Comparison of ENCODE assay signal across 8 cellular contexts in genomic region chr16:3157229-3158013, GRCh38. TPM values are rescaled to one million over a fixed set of nuclear protein-coding genes. Genes with fewer than 3 reads are reported as not detected.
DNase-seq lines count a peak whose midpoint lies in the region; ATAC-seq, FAIRE-seq and TF ChIP-seq lines count a peak whose summit lies in the region.

No MANE protein-coding gene starts in this region.

- H3K27ac Mint-ChIP-seq in CD4-positive, alpha-beta memory T cell = peak overlapping the region; percentile 91 to 100 (median 93)

- no peaks in the 10 kb centered on the region for H3K79me1 ChIP-seq in IMR-90 (ENCODE audit: low read depth in 1 of 2, low read length in 2 of 2)

- peaks cover 10% of the 10 kb centered on the region for H3K9me1 ChIP-seq in IMR-90 (ENCODE audit: insufficient read depth, low read length)

- H3K36me3 Mint-ChIP-seq in CD4-positive, alpha-beta memory T cell = peaks cover 0 to 27% of the 10 kb centered on the region in 2 donors

- H3K79me2 ChIP-seq in neural cell (replicated peaks; ENCODE audit: insufficient read depth, low read length) = no peaks in the 10 kb centered on the region

- H3K18ac ChIP-seq in IMR-90 (ENCODE audit: low read depth, low read length) = no peak overlapping the region

- peak; percentile 58 for ATAC-seq in IMR-90 (ENCODE audit: low read depth)
- ATAC-seq in upper lobe of left lung (ENCODE audit: low FRiP score in 2 of 2) = peak; percentile 44 to 48

- no peak overlapping the region for H4K5ac ChIP-seq in IMR-90 (ENCODE audit: low read depth, low read length)

- H3K27me3 ChIP-seq in CD4-positive, alpha-beta memory T cell (ENCODE audit: insufficient read depth, low read length) = no peaks in the 10 kb centered on the region
- H3K27me3 ChIP-seq in IMR-90 (ENCODE audit: control insufficient read depth, insufficient read depth, low read length) (no peaks in the 10 kb centered on the region), neural cell (ENCODE audit: insufficient read depth, low read depth, low read length) (peaks cover 41% of the 10 kb centered on the region), upper lobe of left lung (no peaks in the 10 kb centered on the region)

- H3K27ac ChIP-seq in CD4-positive, alpha-beta memory T cell (ENCODE audit: low read depth, low read length) = peak overlapping the region; percentile 62
- H3K27ac ChIP-seq in IMR-90 (ENCODE audit: insufficient read depth, low read length) (no peak overlapping the region; the same call in 1 of the 2 replicates), neural cell (ENCODE audit: low read length) (no peak overlapping the region), upper lobe of left lung (peak overlapping the region; percentile 84 to 90 (median 89))

- 0 out of 2 replicates have a peak overlapping the region, but pooled peaks have one; percentile 6 for H3K4ac ChIP-seq in IMR-90 (ENCODE audit: low read depth, low read length)

- TF ChIP-seq EP300 in neural cell (conservative IDR thresholded peaks at IDR 0.05; ENCODE audit: poor library complexity, severe bottlenecking) (no peak), upper lobe of left lung (IDR thresholded peaks at IDR 0.05) (no peak)

- CTCF ChIA-PET in CD4-positive, alpha-beta memory T cell (lab: Charles Lee; ENCODE audit: partially characterized antibody) = interaction anchor here (0.6 to 6.4 kb wide), 9 partner anchors 7 to 99 kb away, joined by 3 to 36 read pairs (median 5); partner anchors contain the start of gene ZNF213
- CTCF ChIA-PET in IMR-90 (lab: Yijun Ruan, JAX) = interaction anchor here (1.2 kb wide), 1 partner anchor 22 kb away, joined by 3 read pairs; the partner anchor contains the start of gene ZNF213

- FAIRE-seq in GM19239 (lab: Jason Lieb, UNC) = no peak

- TF ChIP-seq POLR2A in IMR-90 (IDR thresholded peaks at IDR 0.05; ENCODE audit: low read depth, low read length) = no peak
- no peak for TF ChIP-seq POLR2A in upper lobe of left lung (IDR thresholded peaks at IDR 0.05)

- TF ChIP-seq CTCF in IMR-90 (conservative IDR thresholded peaks at IDR 0.05; ENCODE audit: low read depth, low read length) = no peak
- TF ChIP-seq CTCF in fibroblast of the aortic adventitia (IDR thresholded peaks at IDR 0.05; ENCODE audit: insufficient read depth, low read length) = no peak
- TF ChIP-seq CTCF in neural cell (IDR thresholded peaks at IDR 0.05; ENCODE audit: poor library complexity, severe bottlenecking) = no peak
- TF ChIP-seq CTCF in upper lobe of left lung (IDR thresholded peaks at IDR 0.05) = no peak

- peak overlapping the region; percentile 94 for H2AFZ ChIP-seq in IMR-90 (replicated peaks; ENCODE audit: low read length, poor library complexity)
- no peak overlapping the region for H2AFZ ChIP-seq in neural cell (ENCODE audit: low read depth, low read length)

- WGBS in IMR-90 (ENCODE audit: extremely low coverage in 2 of 2, insufficient read length in 1 of 2), 2 experiments = 4% methylated on average over 16 of the region's 58 CpGs; no CpG with 5 or more reads in 1 of the 2 experiments
- 2 to 3% methylated on average over 22 to 29 of the region's 58 CpGs for WGBS in upper lobe of left lung, 2 donors

- H3K23ac ChIP-seq in IMR-90 (ENCODE audit: low read depth, low read length) = no peak overlapping the region

- no peaks in the 10 kb centered on the region for H3K9me2 ChIP-seq in neural cell (ENCODE audit: insufficient read depth, low read length)

- no peak overlapping the region for H2BK120ac ChIP-seq in IMR-90 (ENCODE audit: low read depth, low read length)

- H3K4me1 ChIP-seq in CD4-positive, alpha-beta memory T cell (ENCODE audit: insufficient read depth, low read length) = peaks cover 28% of the 10 kb centered on the region
- H3K4me1 ChIP-seq in IMR-90 (ENCODE audit: control insufficient read depth, insufficient read depth, low read length) = peaks cover 4% of the 10 kb centered on the region
- peaks cover 6 to 32% (median 17%) of the 10 kb centered on the region in 4 donors for H3K4me1 ChIP-seq in upper lobe of left lung

- peaks cover 17 to 38% (median 29%) of the 10 kb centered on the region in 4 donors for H3K4me1 Mint-ChIP-seq in CD4-positive, alpha-beta memory T cell

- H3K56ac ChIP-seq in IMR-90 (ENCODE audit: extremely low read depth, insufficient read depth, low read length) = no peak overlapping the region

- peak overlapping the region; percentile 87 to 94 (median 92) for H3K4me3 Mint-ChIP-seq in CD4-positive, alpha-beta memory T cell

- no peak overlapping the region for H2BK5ac ChIP-seq in IMR-90 (ENCODE audit: low read depth, low read length, poor library complexity, severe bottlenecking)

- dilution Hi-C loops in IMR-90 (cut with HindIII; ENCODE audit: low sequenced_read_pairs, unreplicated experiment) = no loop called here

- TF ChIP-seq RAD21 in IMR-90 (IDR thresholded peaks at IDR 0.05; ENCODE audit: low read length) (no peak), neural cell (conservative IDR thresholded peaks at IDR 0.05) (no peak)

- in situ Hi-C loops in IMR-90 (cut with MboI; ENCODE audit: low sequenced_read_pairs) = no loop called here

- POLR2A ChIA-PET in CD4-positive, alpha-beta memory T cell (lab: Charles Lee; ENCODE audit: partially characterized antibody) = interaction anchor here (0.6 to 5.3 kb wide), 22 partner anchors 8 to 343 kb away, joined by 3 to 72 read pairs (median 8); partner anchors contain the start of genes CLUAP1, TNFRSF12A, ZNF174 and ZNF213
- POLR2A ChIA-PET in IMR-90 (lab: Charles Lee; ENCODE audit: unreplicated experiment) = no interaction called here

- no peaks in the 10 kb centered on the region for H3K36me3 ChIP-seq in CD4-positive, alpha-beta memory T cell (ENCODE audit: insufficient read depth, low read length)
- H3K36me3 ChIP-seq in IMR-90 (ENCODE audit: control insufficient read depth, insufficient read depth, low read length) = no peaks in the 10 kb centered on the region
- no peaks in the 10 kb centered on the region for H3K36me3 ChIP-seq in neural cell (ENCODE audit: insufficient read depth, low read length)
- H3K36me3 ChIP-seq in upper lobe of left lung = no peaks in the 10 kb centered on the region

- H2AK5ac ChIP-seq in IMR-90 (ENCODE audit: low read depth, low read length) = 0 out of 2 replicates have a peak overlapping the region, but pooled peaks have one; percentile 20

- H2BK15ac ChIP-seq in IMR-90 (ENCODE audit: low read depth, low read length) = no peak overlapping the region

- peaks cover 0 to 6% of the 10 kb centered on the region in 2 donors for H3K9me3 ChIP-seq in CD4-positive, alpha-beta memory T cell (ENCODE audit: control insufficient read depth in 1 of 2, low read length in 2 of 2)
- H3K9me3 ChIP-seq in IMR-90 (ENCODE audit: control insufficient read depth, insufficient read depth, low read length) = no peaks in the 10 kb centered on the region
- no peaks in the 10 kb centered on the region for H3K9me3 ChIP-seq in neural cell (ENCODE audit: low read length)
- no peaks in the 10 kb centered on the region for H3K9me3 ChIP-seq in upper lobe of left lung

- intact Hi-C loops in CD4-positive, alpha-beta memory T cell (cut with micrococcal nuclease) = loop anchor here (1.0 to 10.0 kb wide), 7 partner anchors 7 to 347 kb away; partner anchors contain the start of gene CLUAP1
- intact Hi-C loops in IMR-90 (cut with micrococcal nuclease) = no loop called here

- peak overlapping the region; percentile 6 for H2AK9ac ChIP-seq in IMR-90 (replicated peaks; ENCODE audit: low read depth, low read length, poor library complexity)

- peaks cover 12% of the 10 kb centered on the region for H4K20me1 ChIP-seq in IMR-90 (ENCODE audit: insufficient read depth, low read length)
- H4K20me1 ChIP-seq in neural cell (ENCODE audit: insufficient read depth) = no peaks in the 10 kb centered on the region

- H3K4me3 ChIP-seq in CD4-positive, alpha-beta memory T cell (ENCODE audit: low read length in 2 of 2) = peak overlapping the region; percentile 57 to 66
- H3K4me3 ChIP-seq in IMR-90 (ENCODE audit: insufficient read depth, low read depth, low read length) (peak overlapping the region; percentile 72), fibroblast of the aortic adventitia (ENCODE audit: low read depth, low read length) (peak overlapping the region; percentile 76), neural cell (ENCODE audit: low read length) (peak overlapping the region; percentile 63), upper lobe of left lung (peak overlapping the region; percentile 42 to 71 (median 66))

- H4K8ac ChIP-seq in IMR-90 (ENCODE audit: low read depth in 2 of 2, low read length in 2 of 2) = no peak overlapping the region

- BruUV-seq in IMR-90 (replicated peaks; lab: Mats Ljungman, UMichigan) = TSS peak; percentile 100

- no peak overlapping the region for H3K9ac ChIP-seq in IMR-90 (ENCODE audit: low read depth, low read length)
- H3K9ac ChIP-seq in neural cell (ENCODE audit: low read length) = no peak overlapping the region

- peak overlapping the region; percentile 70 for H3K4me2 ChIP-seq in IMR-90 (ENCODE audit: low read depth, low read length)
- no peak overlapping the region for H3K4me2 ChIP-seq in neural cell (ENCODE audit: low read length)

- H3F3A ChIP-seq in neural cell (ENCODE audit: insufficient read depth, low read length, poor library complexity, severe bottlenecking) = no peaks in the 10 kb centered on the region

- DNase-seq in CD4-positive, alpha-beta memory T cell = peak in 4 of 5 donors; percentile 38 to 80 (median 42)
- DNase-seq in IMR-90 (peak; percentile 98), OCI-M2 (lab: John Stamatoyannopoulos, UW; ENCODE audit: unreplicated experiment) (peak; percentile 69), fibroblast of the aortic adventitia (ENCODE audit: low read depth) (peak; percentile 95), upper lobe of left lung (peak; percentile 66 to 89), GM19239 (ENCODE audit: insufficient read length, low spot score) (no peak)
- DNase-seq in activated T-helper 9 cell treated with anti-CD3 and anti-CD28 coated beads, Interleukin-2, amount 50 U/mL, for 16 hours (ENCODE audit: low read depth) = peak; percentile 33

- H3K27me3 Mint-ChIP-seq in CD4-positive, alpha-beta memory T cell = peaks cover 3 to 5% of the 10 kb centered on the region in 2 donors

- H4K91ac ChIP-seq in IMR-90 (ENCODE audit: insufficient read depth, low read depth, low read length) = no peak overlapping the region

- H3K14ac ChIP-seq in IMR-90 (replicated peaks; ENCODE audit: low read depth, low read length) = no peak overlapping the region

- peaks cover 2 to 47% (median 25%) of the 10 kb centered on the region in 8 donors for H3K9me3 Mint-ChIP-seq in CD4-positive, alpha-beta memory T cell

- no peak overlapping the region for H2BK20ac ChIP-seq in IMR-90 (ENCODE audit: low read depth, low read length)

RNA-seq across cellular contexts. Expression of gene ZNF213, which starts 22.6 kb away (rescaled TPM):
- 10 to 100 TPM; 14.1 to 14.5 TPM for total RNA-seq in CD4-positive, alpha-beta memory T cell
- 1 to 10 TPM in 1 of 2 donors, under 1 TPM in 1; 0.67 to 3.2 TPM for polyA plus RNA-seq in CD4-positive, alpha-beta memory T cell
- total RNA-seq in IMR-90 (2012; rRNA removed) = 0.56 and 0.72 TPM in 2 replicates
- 4.0 and 4.1 TPM in 2 replicates for polyA plus RNA-seq in IMR-90 (2012; rRNA removed)
- 2.3 and 4.0 TPM in 2 replicates for polyA plus RNA-seq in IMR-90 (2012; cell fraction: cytosol; rRNA removed)
- 1.7 and 4.7 TPM in 2 replicates for polyA plus RNA-seq in IMR-90 (2012; cell fraction: nucleus; rRNA removed; ENCODE audit: low replicate concordance)
- 6.9 and 7.0 TPM in 2 replicates for total RNA-seq in fibroblast of the aortic adventitia (ENCODE audit: low replicate concordance)
- 5.1 and 9.8 TPM in 2 replicates for polyA plus RNA-seq in neural cell
- polyA minus RNA-seq in neural cell = 11.6 and 17.0 TPM in 2 replicates
- 10 to 100 TPM in 4 of 6 donors, 1 to 10 TPM in 2; 4.2 to 20.3 (median 11.6) TPM for total RNA-seq in upper lobe of left lung

RNA-seq across cellular contexts. Expression of gene OR1F1, which starts 30.6 kb away (rescaled TPM):
- total RNA-seq in CD4-positive, alpha-beta memory T cell = under 1 TPM; 0.49 to 0.97 TPM
- not detected for polyA plus RNA-seq in CD4-positive, alpha-beta memory T cell
- not detected in 2 replicates for total RNA-seq in IMR-90 (2012; rRNA removed)
- 0.12 and 0.27 TPM in 2 replicates for polyA plus RNA-seq in IMR-90 (2012; rRNA removed)
- polyA plus RNA-seq in IMR-90 (2012; cell fraction: cytosol; rRNA removed) = 0.18 TPM in 1 of 2 replicates, not detected in the other
- polyA plus RNA-seq in IMR-90 (2012; cell fraction: nucleus; rRNA removed; ENCODE audit: low replicate concordance) = 0.29 and 0.42 TPM in 2 replicates
- not detected in 2 replicates for total RNA-seq in fibroblast of the aortic adventitia (ENCODE audit: low replicate concordance)
- 2.5 and 2.7 TPM in 2 replicates for polyA plus RNA-seq in neural cell
- 0.69 and 1.7 TPM in 2 replicates for polyA minus RNA-seq in neural cell
- total RNA-seq in upper lobe of left lung = not detected

RNA-seq across cellular contexts. Expression of gene ZNF205, which starts 45.0 kb away (rescaled TPM):
- not detected for total RNA-seq in CD4-positive, alpha-beta memory T cell
- under 1 TPM in 1 of 2 donors, not detected in 1; 0.20 TPM for polyA plus RNA-seq in CD4-positive, alpha-beta memory T cell
- 8.2 and 8.3 TPM in 2 replicates for total RNA-seq in IMR-90 (2012; rRNA removed)
- polyA plus RNA-seq in IMR-90 (2012; rRNA removed) = 12.7 and 14.5 TPM in 2 replicates
- polyA plus RNA-seq in IMR-90 (2012; cell fraction: cytosol; rRNA removed) = 9.2 and 18.7 TPM in 2 replicates
- 15.6 and 43.0 TPM in 2 replicates for polyA plus RNA-seq in IMR-90 (2012; cell fraction: nucleus; rRNA removed; ENCODE audit: low replicate concordance)
- 12.3 and 14.7 TPM in 2 replicates for total RNA-seq in fibroblast of the aortic adventitia (ENCODE audit: low replicate concordance)
- 30.0 and 39.4 TPM in 2 replicates for polyA plus RNA-seq in neural cell
- polyA minus RNA-seq in neural cell = 26.9 and 31.9 TPM in 2 replicates
- total RNA-seq in upper lobe of left lung = 10 to 100 TPM; 13.8 to 25.2 (median 16.8) TPM

RNA-seq across cellular contexts. Expression of gene ZSCAN10, which starts 58.3 kb away (rescaled TPM):
- total RNA-seq in CD4-positive, alpha-beta memory T cell = under 1 TPM in 1 of 2 experiments, not detected in 1; 0.15 TPM
- not detected for polyA plus RNA-seq in CD4-positive, alpha-beta memory T cell
- total RNA-seq in IMR-90 (2012; rRNA removed) = not detected in 2 replicates
- not detected in 2 replicates for polyA plus RNA-seq in IMR-90 (2012; rRNA removed)
- polyA plus RNA-seq in IMR-90 (2012; cell fraction: cytosol; rRNA removed) = not detected in 2 replicates
- polyA plus RNA-seq in IMR-90 (2012; cell fraction: nucleus; rRNA removed; ENCODE audit: low replicate concordance) = 0.02 and 0.12 TPM in 2 replicates
- total RNA-seq in fibroblast of the aortic adventitia (ENCODE audit: low replicate concordance) = not detected in 2 replicates
- 0.10 TPM in 1 of 2 replicates, not detected in the other for polyA plus RNA-seq in neural cell
- polyA minus RNA-seq in neural cell = not detected in 2 replicates
- 1 to 10 TPM in 1 of 6 donors, under 1 TPM in 3, not detected in 2; 0.17 to 1.0 (median 0.28) TPM for total RNA-seq in upper lobe of left lung

Comparison
In these comparisons a context has a peak if more than half of its experiments do, and no peak if none do; other contexts are left out.
1. H3K27ac ChIP-seq: peak in CD4-positive, alpha-beta memory T cell (single experiment) and upper lobe of left lung (4 of 4); none in IMR-90 (single experiment) and neural cell (single experiment).
2. Peak in every context shown above with its lines, with median percentiles within 50 percentile points of each other: H3K4me3 ChIP-seq.